Comparison of ENCODE assay signal across 1 cellular context in genomic region chr15:41558400-41559238, GRCh38.
TF ChIP-seq lines count a peak whose summit lies in the region.

TSS of gene TYRO3 (plus strand) at chr15:41559212. CDS start at chr15:41559258, 46 bp downstream.

TF ChIP-seq in K562, 482 proteins besides CTCF, POLR2A, EP300 and RAD21 (continued from another document):
- TF ChIP-seq, protein P1, sequence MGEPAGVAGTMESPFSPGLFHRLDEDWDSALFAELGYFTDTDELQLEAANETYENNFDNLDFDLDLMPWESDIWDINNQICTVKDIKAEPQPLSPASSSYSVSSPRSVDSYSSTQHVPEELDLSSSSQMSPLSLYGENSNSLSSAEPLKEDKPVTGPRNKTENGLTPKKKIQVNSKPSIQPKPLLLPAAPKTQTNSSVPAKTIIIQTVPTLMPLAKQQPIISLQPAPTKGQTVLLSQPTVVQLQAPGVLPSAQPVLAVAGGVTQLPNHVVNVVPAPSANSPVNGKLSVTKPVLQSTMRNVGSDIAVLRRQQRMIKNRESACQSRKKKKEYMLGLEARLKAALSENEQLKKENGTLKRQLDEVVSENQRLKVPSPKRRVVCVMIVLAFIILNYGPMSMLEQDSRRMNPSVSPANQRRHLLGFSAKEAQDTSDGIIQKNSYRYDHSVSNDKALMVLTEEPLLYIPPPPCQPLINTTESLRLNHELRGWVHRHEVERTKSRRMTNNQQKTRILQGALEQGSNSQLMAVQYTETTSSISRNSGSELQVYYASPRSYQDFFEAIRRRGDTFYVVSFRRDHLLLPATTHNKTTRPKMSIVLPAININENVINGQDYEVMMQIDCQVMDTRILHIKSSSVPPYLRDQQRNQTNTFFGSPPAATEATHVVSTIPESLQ (CRISPR knock-in tag; IDR thresholded peaks at IDR 0.05): no peak
- TF ChIP-seq ZNF263 (CRISPR knock-in tag; IDR thresholded peaks at IDR 0.05; ENCODE audit: borderline replicate concordance): peak; percentile 96
- TF ChIP-seq CBFB (CRISPR knock-in tag; IDR thresholded peaks at IDR 0.05): no peak
- TF ChIP-seq ZNF699 (CRISPR knock-in tag; IDR thresholded peaks at IDR 0.05; ENCODE audit: insufficient replicate concordance): no peak
- no peak for TF ChIP-seq PCBP2 (IDR thresholded peaks at IDR 0.05; ENCODE audit: low read depth, low read length, poor library complexity, severe bottlenecking)
- peak; percentile 43; the same call in 1 of the 2 replicates for TF ChIP-seq CTBP1 (IDR thresholded peaks at IDR 0.05; ENCODE audit: borderline replicate concordance)
- TF ChIP-seq SRF (CRISPR knock-in tag; IDR thresholded peaks at IDR 0.05): no peak
- TF ChIP-seq, protein P2, sequence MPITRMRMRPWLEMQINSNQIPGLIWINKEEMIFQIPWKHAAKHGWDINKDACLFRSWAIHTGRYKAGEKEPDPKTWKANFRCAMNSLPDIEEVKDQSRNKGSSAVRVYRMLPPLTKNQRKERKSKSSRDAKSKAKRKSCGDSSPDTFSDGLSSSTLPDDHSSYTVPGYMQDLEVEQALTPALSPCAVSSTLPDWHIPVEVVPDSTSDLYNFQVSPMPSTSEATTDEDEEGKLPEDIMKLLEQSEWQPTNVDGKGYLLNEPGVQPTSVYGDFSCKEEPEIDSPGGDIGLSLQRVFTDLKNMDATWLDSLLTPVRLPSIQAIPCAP (CRISPR knock-in tag; IDR thresholded peaks at IDR 0.05; ENCODE audit: borderline replicate concordance): no peak
- 0 out of 2 replicates have a peak, but pooled peaks have one; percentile 29 for TF ChIP-seq CREB1 (IDR thresholded peaks at IDR 0.05)
- TF ChIP-seq CREB1 (CRISPR knock-in tag; IDR thresholded peaks at IDR 0.05): no peak
- 0 out of 4 replicates have a peak, but pooled peaks of 1 of the 2 experiments have one; percentile 28 for TF ChIP-seq MLLT1 (IDR thresholded peaks at IDR 0.05)
- TF ChIP-seq SFPQ (IDR thresholded peaks at IDR 0.05; ENCODE audit: low read depth, low read length): no peak
- TF ChIP-seq GATAD2B (IDR thresholded peaks at IDR 0.05; ENCODE audit: borderline replicate concordance): peak; percentile 75; the same call in 1 of the 2 replicates
- TF ChIP-seq ESRRB (CRISPR knock-in tag; IDR thresholded peaks at IDR 0.05; ENCODE audit: borderline replicate concordance): no peak
- no peak for TF ChIP-seq SMARCA4 (IDR thresholded peaks at IDR 0.05)
- 0 out of 2 replicates have a peak, but pooled peaks have one; percentile 5 for TF ChIP-seq SMC3 (conservative IDR thresholded peaks at IDR 0.05; ENCODE audit: insufficient read depth, low read depth, low read length)
- peak; percentile 47; the same call in 1 of the 2 replicates for TF ChIP-seq SIN3B (IDR thresholded peaks at IDR 0.05; ENCODE audit: low read depth)
- TF ChIP-seq MYC (IDR thresholded peaks at IDR 0.05; ENCODE audit: low read depth, low read length): 0 out of 2 replicates have a peak, but pooled peaks have one; percentile 34
- no peak for TF ChIP-seq MYC (CRISPR knock-in tag; IDR thresholded peaks at IDR 0.05; ENCODE audit: borderline replicate concordance, low read depth)
- TF ChIP-seq, protein P3, sequence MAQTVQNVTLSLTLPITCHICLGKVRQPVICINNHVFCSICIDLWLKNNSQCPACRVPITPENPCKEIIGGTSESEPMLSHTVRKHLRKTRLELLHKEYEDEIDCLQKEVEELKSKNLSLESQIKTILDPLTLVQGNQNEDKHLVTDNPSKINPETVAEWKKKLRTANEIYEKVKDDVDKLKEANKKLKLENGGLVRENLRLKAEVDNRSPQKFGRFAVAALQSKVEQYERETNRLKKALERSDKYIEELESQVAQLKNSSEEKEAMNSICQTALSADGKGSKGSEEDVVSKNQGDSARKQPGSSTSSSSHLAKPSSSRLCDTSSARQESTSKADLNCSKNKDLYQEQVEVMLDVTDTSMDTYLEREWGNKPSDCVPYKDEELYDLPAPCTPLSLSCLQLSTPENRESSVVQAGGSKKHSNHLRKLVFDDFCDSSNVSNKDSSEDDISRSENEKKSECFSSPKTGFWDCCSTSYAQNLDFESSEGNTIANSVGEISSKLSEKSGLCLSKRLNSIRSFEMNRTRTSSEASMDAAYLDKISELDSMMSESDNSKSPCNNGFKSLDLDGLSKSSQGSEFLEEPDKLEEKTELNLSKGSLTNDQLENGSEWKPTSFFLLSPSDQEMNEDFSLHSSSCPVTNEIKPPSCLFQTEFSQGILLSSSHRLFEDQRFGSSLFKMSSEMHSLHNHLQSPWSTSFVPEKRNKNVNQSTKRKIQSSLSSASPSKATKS (CRISPR knock-in tag; IDR thresholded peaks at IDR 0.05): no peak
- TF ChIP-seq STAG1 (CRISPR knock-in tag; IDR thresholded peaks at IDR 0.05; ENCODE audit: borderline replicate concordance): no peak
- no peak for TF ChIP-seq MTF1 (CRISPR knock-in tag; IDR thresholded peaks at IDR 0.05; ENCODE audit: borderline replicate concordance)
- TF ChIP-seq ZNF764 (CRISPR knock-in tag; IDR thresholded peaks at IDR 0.05; ENCODE audit: low read depth): no peak
- TF ChIP-seq, protein P4, sequence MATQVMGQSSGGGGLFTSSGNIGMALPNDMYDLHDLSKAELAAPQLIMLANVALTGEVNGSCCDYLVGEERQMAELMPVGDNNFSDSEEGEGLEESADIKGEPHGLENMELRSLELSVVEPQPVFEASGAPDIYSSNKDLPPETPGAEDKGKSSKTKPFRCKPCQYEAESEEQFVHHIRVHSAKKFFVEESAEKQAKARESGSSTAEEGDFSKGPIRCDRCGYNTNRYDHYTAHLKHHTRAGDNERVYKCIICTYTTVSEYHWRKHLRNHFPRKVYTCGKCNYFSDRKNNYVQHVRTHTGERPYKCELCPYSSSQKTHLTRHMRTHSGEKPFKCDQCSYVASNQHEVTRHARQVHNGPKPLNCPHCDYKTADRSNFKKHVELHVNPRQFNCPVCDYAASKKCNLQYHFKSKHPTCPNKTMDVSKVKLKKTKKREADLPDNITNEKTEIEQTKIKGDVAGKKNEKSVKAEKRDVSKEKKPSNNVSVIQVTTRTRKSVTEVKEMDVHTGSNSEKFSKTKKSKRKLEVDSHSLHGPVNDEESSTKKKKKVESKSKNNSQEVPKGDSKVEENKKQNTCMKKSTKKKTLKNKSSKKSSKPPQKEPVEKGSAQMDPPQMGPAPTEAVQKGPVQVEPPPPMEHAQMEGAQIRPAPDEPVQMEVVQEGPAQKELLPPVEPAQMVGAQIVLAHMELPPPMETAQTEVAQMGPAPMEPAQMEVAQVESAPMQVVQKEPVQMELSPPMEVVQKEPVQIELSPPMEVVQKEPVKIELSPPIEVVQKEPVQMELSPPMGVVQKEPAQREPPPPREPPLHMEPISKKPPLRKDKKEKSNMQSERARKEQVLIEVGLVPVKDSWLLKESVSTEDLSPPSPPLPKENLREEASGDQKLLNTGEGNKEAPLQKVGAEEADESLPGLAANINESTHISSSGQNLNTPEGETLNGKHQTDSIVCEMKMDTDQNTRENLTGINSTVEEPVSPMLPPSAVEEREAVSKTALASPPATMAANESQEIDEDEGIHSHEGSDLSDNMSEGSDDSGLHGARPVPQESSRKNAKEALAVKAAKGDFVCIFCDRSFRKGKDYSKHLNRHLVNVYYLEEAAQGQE (CRISPR knock-in tag; IDR thresholded peaks at IDR 0.05; ENCODE audit: low read depth): no peak
- TF ChIP-seq GTF2B (IDR thresholded peaks at IDR 0.05; ENCODE audit: extremely low read depth, insufficient read length): no peak
- no peak for TF ChIP-seq NCOR1 (IDR thresholded peaks at IDR 0.05)
- TF ChIP-seq RB1 (IDR thresholded peaks at IDR 0.05; ENCODE audit: low read depth): peak; percentile 79
TF ChIP-seq in K562: peak in this region for 36.
